ENCODE assay signal across 24 cellular contexts in genomic region chr11:2342981-2343380, GRCh38. TPM values are rescaled to one million over a fixed set of nuclear protein-coding genes. Genes with fewer than 3 reads are reported as not detected.
DNase-seq lines count a peak whose midpoint lies in the region; TF ChIP-seq lines count a peak whose summit lies in the region.
"Had no signal": no experiment of that assay in that cellular context is flagged by ENCODE, and none has a peak within 500 bp of the region (broad histone marks: within the 10 kb centered on the region; RNA-seq: fewer than 3 reads in every experiment).

No MANE protein-coding gene starts in this region.

- peaks cover 13% of the 10 kb centered on the region for H3K27me3 Mint-ChIP-seq in MCF 10A (ENCODE audit: insufficient read depth, unreplicated experiment)
- H3K27me3 Mint-ChIP-seq in activated CD4-positive, alpha-beta memory T cell treated with anti-CD3 and anti-CD28 coated beads for 36 hours = peaks cover 6% of the 10 kb centered on the region

- no peaks in the 10 kb centered on the region for H3K27me3 ChIP-seq in breast epithelium
- no peaks in the 10 kb centered on the region for H3K27me3 ChIP-seq in testis

- DNase-seq in breast epithelium (ENCODE audit: low spot score in 2 of 2) (peak; percentile 43 to 48), MCF 10A (ENCODE audit: unreplicated experiment) (no peak), amniotic epithelial cell (ENCODE audit: low read depth) (peak; percentile 16), foreskin melanocyte (peak; percentile 8), testis (peak; percentile 76), NOMO-1 (lab: John Stamatoyannopoulos, UW; ENCODE audit: unreplicated experiment in 2 of 2) (no peak), SIG-M5 (lab: John Stamatoyannopoulos, UW) (no peak)
- no peak for DNase-seq in activated CD4-positive, alpha-beta memory T cell treated with anti-CD3 and anti-CD28 coated beads for 36 hours
- DNase-seq: AML-193; Calu3; CD8-positive, alpha-beta memory T cell; HCEC 1CT; NCI-H1105; NCI-H146; NCI-H2029; NCI-H2171; NCI-H524 treated with DMSO at 0.1 percent for 48 hours; NCI-H82; SHP77 had no signal

- CTCF ChIA-PET in MCF 10A (lab: Yijun Ruan, JAX) = interaction anchor here (0.6 to 1.0 kb wide), 2 partner anchors 38 to 135 kb away, joined by 4 to 5 read pairs; no protein-coding TSS in a partner anchor
- CTCF ChIA-PET in activated CD4-positive, alpha-beta memory T cell treated with anti-CD3 and anti-CD28 coated beads for 36 hours (lab: Charles Lee) = interaction anchor here (0.6 to 1.3 kb wide), 2 partner anchors 38 to 59 kb away, joined by 3 to 5 read pairs; no protein-coding TSS in a partner anchor

- no peaks in the 10 kb centered on the region for H3K4me1 Mint-ChIP-seq in MCF 10A (ENCODE audit: insufficient read depth, unreplicated experiment)
- H3K4me1 Mint-ChIP-seq in activated CD4-positive, alpha-beta memory T cell treated with anti-CD3 and anti-CD28 coated beads for 36 hours (ENCODE audit: low read depth) = no peaks in the 10 kb centered on the region
- H3K4me1 Mint-ChIP-seq: CD8-positive, alpha-beta memory T cell had no signal

- POLR2A ChIA-PET in MCF 10A (lab: Yijun Ruan, JAX) = no interaction called here
- POLR2A ChIA-PET in activated CD4-positive, alpha-beta memory T cell treated with anti-CD3 and anti-CD28 coated beads for 36 hours (lab: Charles Lee) = no interaction called here

- intact Hi-C loops in breast epithelium (cut with DNase I; ENCODE audit: low total_unique reads) (no loop called here), MCF 10A (cut with micrococcal nuclease) (no loop called here), testis (cut with DNase I; ENCODE audit: low total_unique reads) (no loop called here)
- intact Hi-C loops in activated CD4-positive, alpha-beta memory T cell treated with anti-CD3 and anti-CD28 coated beads for 36 hours (cut with micrococcal nuclease) = no loop called here

- no peak overlapping the region for H3K4me3 ChIP-seq in breast epithelium
- no peak overlapping the region for H3K4me3 ChIP-seq in testis
- H3K4me3 ChIP-seq: GM23338 had no signal

- H3K4me3 Mint-ChIP-seq in MCF 10A (ENCODE audit: unreplicated experiment) = no peak overlapping the region
- no peak overlapping the region for H3K4me3 Mint-ChIP-seq in activated CD4-positive, alpha-beta memory T cell treated with anti-CD3 and anti-CD28 coated beads for 36 hours
- H3K4me3 Mint-ChIP-seq: CD8-positive, alpha-beta memory T cell; GM23338 had no signal

- WGBS in testis, 2 donors = 52 to 71% methylated on average over 5 of the region's 5 CpGs

- H3K36me3 ChIP-seq in breast epithelium = no peaks in the 10 kb centered on the region
- no peaks in the 10 kb centered on the region for H3K36me3 ChIP-seq in testis (ENCODE audit: low read depth, missing control alignments)

- H3K4me1 ChIP-seq in breast epithelium (no peaks in the 10 kb centered on the region), testis (peaks cover 3% of the 10 kb centered on the region)

- TF ChIP-seq POLR2A in breast epithelium (IDR thresholded peaks at IDR 0.05) = no peak
- TF ChIP-seq POLR2A in testis (IDR thresholded peaks at IDR 0.05) = no peak

- peaks cover under 1% of the 10 kb centered on the region for H3K9me3 Mint-ChIP-seq in MCF 10A (ENCODE audit: unreplicated experiment)
- peaks cover 8% of the 10 kb centered on the region for H3K9me3 Mint-ChIP-seq in activated CD4-positive, alpha-beta memory T cell treated with anti-CD3 and anti-CD28 coated beads for 36 hours

- H3K36me3 Mint-ChIP-seq in MCF 10A (ENCODE audit: insufficient read depth, unreplicated experiment) = no peaks in the 10 kb centered on the region
- no peaks in the 10 kb centered on the region for H3K36me3 Mint-ChIP-seq in activated CD4-positive, alpha-beta memory T cell treated with anti-CD3 and anti-CD28 coated beads for 36 hours

- no peak overlapping the region for H3K27ac ChIP-seq in breast epithelium
- H3K27ac ChIP-seq in testis = no peak overlapping the region
- H3K27ac ChIP-seq: C4-2B, KMS-11 had no signal

- H3K9me3 ChIP-seq in breast epithelium (peaks cover 0 to 4% of the 10 kb centered on the region in 2 donors), testis (no peaks in the 10 kb centered on the region)

- no peak overlapping the region for H3K27ac Mint-ChIP-seq in MCF 10A (ENCODE audit: low read depth, unreplicated experiment)
- H3K27ac Mint-ChIP-seq in activated CD4-positive, alpha-beta memory T cell treated with anti-CD3 and anti-CD28 coated beads for 36 hours = no peak overlapping the region
- H3K27ac Mint-ChIP-seq: CD8-positive, alpha-beta memory T cell; GM23338 had no signal

- TF ChIP-seq CTCF in breast epithelium (IDR thresholded peaks at IDR 0.05) = no peak
- TF ChIP-seq CTCF in MCF 10A (IDR thresholded peaks at IDR 0.05; ENCODE audit: unreplicated experiment) = no peak
- TF ChIP-seq CTCF in testis (IDR thresholded peaks at IDR 0.05) = no peak

- no TSS peak for BruUV-seq in MCF 10A (replicated peaks; lab: Mats Ljungman, UMichigan)

RNA-seq across cellular contexts. Expression of gene CD81, which starts 34.1 kb away (rescaled TPM):
- total RNA-seq in breast epithelium = 100 to 1,000 TPM; 311 to 770 (median 330) TPM
- total RNA-seq in MCF 10A (2022) = 183 and 187 TPM in 2 replicates
- 100 to 1,000 TPM; 541 to 829 TPM for total RNA-seq in testis
- 665 TPM for polyA plus RNA-seq in testis (ENCODE audit: insufficient read depth, low read depth, low replicate concordance)
- 100 to 1,000 TPM; 177 to 178 TPM for total RNA-seq in activated CD4-positive, alpha-beta memory T cell treated with anti-CD3 and anti-CD28 coated beads for 36 hours

RNA-seq across cellular contexts. Expression of gene TSPAN32, which starts 41.2 kb away (rescaled TPM):
- total RNA-seq in breast epithelium = 1 to 10 TPM in 2 of 3 donors, under 1 TPM in 1; 0.33 to 2.4 (median 1.0) TPM
- not detected in 2 replicates for total RNA-seq in MCF 10A (2022)
- total RNA-seq in testis = 1 to 10 TPM; 1.0 to 1.1 TPM
- 1.5 TPM for polyA plus RNA-seq in testis (ENCODE audit: insufficient read depth, low read depth, low replicate concordance)
- total RNA-seq in activated CD4-positive, alpha-beta memory T cell treated with anti-CD3 and anti-CD28 coated beads for 36 hours = 1 to 10 TPM; 5.5 to 6.5 TPM
- total RNA-seq: Calu3, Daoy, GM23338 had no signal
- polyA plus RNA-seq: GM23338 had no signal

RNA-seq across cellular contexts. Expression of gene C11orf21, which starts 41.3 kb away (rescaled TPM):
- total RNA-seq in breast epithelium (1 to 10 TPM in 1 of 3 donors, under 1 TPM in 2; 0.33 to 1.0 (median 0.96) TPM), MCF 10A (2022) (not detected in 2 replicates), testis (under 1 TPM; 0.12 to 0.47 TPM)
- polyA plus RNA-seq in testis (ENCODE audit: insufficient read depth, low read depth, low replicate concordance) = 0.88 TPM
- total RNA-seq in activated CD4-positive, alpha-beta memory T cell treated with anti-CD3 and anti-CD28 coated beads for 36 hours = 1 to 10 TPM; 8.2 to 8.8 TPM
- total RNA-seq: Calu3, GM23338 had no signal
- polyA plus RNA-seq: AG04450, GM23338 had no signal

RNA-seq across cellular contexts. Expression of gene TSSC4, which starts 57.6 kb away (rescaled TPM):
- 10 to 100 TPM; 36.8 to 44.9 (median 37.2) TPM for total RNA-seq in breast epithelium
- total RNA-seq in MCF 10A (2022) = 69.9 and 70.3 TPM in 2 replicates
- total RNA-seq in testis = 10 to 100 TPM; 87.4 to 95.5 TPM
- 133 TPM for polyA plus RNA-seq in testis (ENCODE audit: insufficient read depth, low read depth, low replicate concordance)
- 10 to 100 TPM; 33.8 to 40.2 TPM for total RNA-seq in activated CD4-positive, alpha-beta memory T cell treated with anti-CD3 and anti-CD28 coated beads for 36 hours

Comparison
In these comparisons a context has a peak if more than half of its experiments do, and no peak if none do; other contexts are left out.
1. DNase-seq: peak in breast epithelium (2 of 2), amniotic epithelial cell (single experiment), foreskin melanocyte (single experiment) and testis (single experiment); none in MCF 10A (single experiment), activated CD4-positive, alpha-beta memory T cell treated with anti-CD3 and anti-CD28 coated beads for 36 hours (single experiment), NOMO-1 (0 of 2) and SIG-M5 (single experiment).